ENCODE assay signal across 1 cellular context in the genomic region with DNA sequence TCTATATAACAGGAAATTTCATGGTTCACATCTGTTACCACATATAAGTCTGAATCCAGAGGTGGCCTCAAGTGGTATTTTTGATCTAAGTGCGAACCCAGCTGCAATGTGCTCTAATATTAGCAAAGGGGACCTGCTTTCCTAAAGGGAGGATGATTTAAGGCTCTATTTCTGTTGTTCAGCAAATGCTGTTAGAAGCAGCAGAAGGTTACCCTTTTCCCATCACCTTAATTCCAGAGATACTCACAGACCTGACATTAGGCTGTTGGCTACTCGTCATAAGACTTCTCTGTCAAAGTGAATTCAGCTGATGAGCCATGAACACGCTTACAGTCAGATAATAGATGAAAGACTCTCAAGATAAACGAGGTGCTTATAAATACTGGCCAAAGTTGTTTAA.
TF ChIP-seq lines count a peak whose summit lies in the region.

No MANE protein-coding gene starts in this region.

TF ChIP-seq in HepG2, 621 proteins besides CTCF, POLR2A, EP300 and RAD21 (continued from another document):
- TF ChIP-seq, protein P1, sequence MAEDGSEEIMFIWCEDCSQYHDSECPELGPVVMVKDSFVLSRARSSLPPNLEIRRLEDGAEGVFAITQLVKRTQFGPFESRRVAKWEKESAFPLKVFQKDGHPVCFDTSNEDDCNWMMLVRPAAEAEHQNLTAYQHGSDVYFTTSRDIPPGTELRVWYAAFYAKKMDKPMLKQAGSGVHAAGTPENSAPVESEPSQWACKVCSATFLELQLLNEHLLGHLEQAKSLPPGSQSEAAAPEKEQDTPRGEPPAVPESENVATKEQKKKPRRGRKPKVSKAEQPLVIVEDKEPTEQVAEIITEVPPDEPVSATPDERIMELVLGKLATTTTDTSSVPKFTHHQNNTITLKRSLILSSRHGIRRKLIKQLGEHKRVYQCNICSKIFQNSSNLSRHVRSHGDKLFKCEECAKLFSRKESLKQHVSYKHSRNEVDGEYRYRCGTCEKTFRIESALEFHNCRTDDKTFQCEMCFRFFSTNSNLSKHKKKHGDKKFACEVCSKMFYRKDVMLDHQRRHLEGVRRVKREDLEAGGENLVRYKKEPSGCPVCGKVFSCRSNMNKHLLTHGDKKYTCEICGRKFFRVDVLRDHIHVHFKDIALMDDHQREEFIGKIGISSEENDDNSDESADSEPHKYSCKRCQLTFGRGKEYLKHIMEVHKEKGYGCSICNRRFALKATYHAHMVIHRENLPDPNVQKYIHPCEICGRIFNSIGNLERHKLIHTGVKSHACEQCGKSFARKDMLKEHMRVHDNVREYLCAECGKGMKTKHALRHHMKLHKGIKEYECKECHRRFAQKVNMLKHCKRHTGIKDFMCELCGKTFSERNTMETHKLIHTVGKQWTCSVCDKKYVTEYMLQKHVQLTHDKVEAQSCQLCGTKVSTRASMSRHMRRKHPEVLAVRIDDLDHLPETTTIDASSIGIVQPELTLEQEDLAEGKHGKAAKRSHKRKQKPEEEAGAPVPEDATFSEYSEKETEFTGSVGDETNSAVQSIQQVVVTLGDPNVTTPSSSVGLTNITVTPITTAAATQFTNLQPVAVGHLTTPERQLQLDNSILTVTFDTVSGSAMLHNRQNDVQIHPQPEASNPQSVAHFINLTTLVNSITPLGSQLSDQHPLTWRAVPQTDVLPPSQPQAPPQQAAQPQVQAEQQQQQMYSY (CRISPR knock-in tag; IDR thresholded peaks at IDR 0.05), result no peak
- TF ChIP-seq HOXA5 (CRISPR knock-in tag; IDR thresholded peaks at IDR 0.05) (no peak), ZNF556 (CRISPR knock-in tag; IDR thresholded peaks at IDR 0.05; ENCODE audit: borderline replicate concordance) (no peak)
- TF ChIP-seq, protein P2, sequence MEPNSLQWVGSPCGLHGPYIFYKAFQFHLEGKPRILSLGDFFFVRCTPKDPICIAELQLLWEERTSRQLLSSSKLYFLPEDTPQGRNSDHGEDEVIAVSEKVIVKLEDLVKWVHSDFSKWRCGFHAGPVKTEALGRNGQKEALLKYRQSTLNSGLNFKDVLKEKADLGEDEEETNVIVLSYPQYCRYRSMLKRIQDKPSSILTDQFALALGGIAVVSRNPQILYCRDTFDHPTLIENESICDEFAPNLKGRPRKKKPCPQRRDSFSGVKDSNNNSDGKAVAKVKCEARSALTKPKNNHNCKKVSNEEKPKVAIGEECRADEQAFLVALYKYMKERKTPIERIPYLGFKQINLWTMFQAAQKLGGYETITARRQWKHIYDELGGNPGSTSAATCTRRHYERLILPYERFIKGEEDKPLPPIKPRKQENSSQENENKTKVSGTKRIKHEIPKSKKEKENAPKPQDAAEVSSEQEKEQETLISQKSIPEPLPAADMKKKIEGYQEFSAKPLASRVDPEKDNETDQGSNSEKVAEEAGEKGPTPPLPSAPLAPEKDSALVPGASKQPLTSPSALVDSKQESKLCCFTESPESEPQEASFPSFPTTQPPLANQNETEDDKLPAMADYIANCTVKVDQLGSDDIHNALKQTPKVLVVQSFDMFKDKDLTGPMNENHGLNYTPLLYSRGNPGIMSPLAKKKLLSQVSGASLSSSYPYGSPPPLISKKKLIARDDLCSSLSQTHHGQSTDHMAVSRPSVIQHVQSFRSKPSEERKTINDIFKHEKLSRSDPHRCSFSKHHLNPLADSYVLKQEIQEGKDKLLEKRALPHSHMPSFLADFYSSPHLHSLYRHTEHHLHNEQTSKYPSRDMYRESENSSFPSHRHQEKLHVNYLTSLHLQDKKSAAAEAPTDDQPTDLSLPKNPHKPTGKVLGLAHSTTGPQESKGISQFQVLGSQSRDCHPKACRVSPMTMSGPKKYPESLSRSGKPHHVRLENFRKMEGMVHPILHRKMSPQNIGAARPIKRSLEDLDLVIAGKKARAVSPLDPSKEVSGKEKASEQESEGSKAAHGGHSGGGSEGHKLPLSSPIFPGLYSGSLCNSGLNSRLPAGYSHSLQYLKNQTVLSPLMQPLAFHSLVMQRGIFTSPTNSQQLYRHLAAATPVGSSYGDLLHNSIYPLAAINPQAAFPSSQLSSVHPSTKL (CRISPR knock-in tag; IDR thresholded peaks at IDR 0.05), result no peak
TF ChIP-seq in HepG2: peak in this region for 0.
